In genomic region chr19:55279376-55279772, GRCh38 we compare ENCODE assay signal across 9 cellular contexts. TPM values are rescaled to one million over a fixed set of nuclear protein-coding genes. Genes with fewer than 3 reads are reported as not detected.
DNase-seq lines count a peak whose midpoint lies in the region; TF ChIP-seq lines count a peak whose summit lies in the region.
"Had no signal": no experiment of that assay in that cellular context is flagged by ENCODE, and none has a peak within 500 bp of the region (broad histone marks: within the 10 kb centered on the region; RNA-seq: fewer than 3 reads in every experiment).

No MANE protein-coding gene starts in this region.

- H3K4me2 ChIP-seq in OCI-LY1 (ENCODE audit: low read length) (peak overlapping the region; percentile 93), neural progenitor cell (peak overlapping the region; percentile 91)

- H3K27me3 ChIP-seq in OCI-LY1 (ENCODE audit: insufficient read depth, low read length) (no peaks in the 10 kb centered on the region), endocrine pancreas (ENCODE audit: control insufficient read depth, insufficient read depth, low read length) (no peaks in the 10 kb centered on the region), neural progenitor cell (no peaks in the 10 kb centered on the region)

- H3K4me1 ChIP-seq in OCI-LY1 (ENCODE audit: insufficient read depth, low read length, severe bottlenecking) (peaks cover 62% of the 10 kb centered on the region), endocrine pancreas (ENCODE audit: control insufficient read depth, insufficient read depth, low read length) (no peaks in the 10 kb centered on the region), neural progenitor cell (peaks cover 4% of the 10 kb centered on the region)

- no peaks in the 10 kb centered on the region for H3K9me2 ChIP-seq in OCI-LY1 (ENCODE audit: low read depth, low read length)

- peaks cover 10% of the 10 kb centered on the region for H3K36me3 Mint-ChIP-seq in neural progenitor cell

- peak overlapping the region; percentile 98 for H3K4me3 Mint-ChIP-seq in neural progenitor cell

- H2AFZ ChIP-seq in OCI-LY1 (ENCODE audit: low read length) (no peak overlapping the region), neural progenitor cell (replicated peaks) (peak overlapping the region; percentile 86)

- DNase-seq in neural progenitor cell (ENCODE audit: low spot score) (no peak), NCI-H146 treated with DMSO at 0.1 percent for 48 hours (lab: John Stamatoyannopoulos, UW; ENCODE audit: unreplicated experiment) (no peak), GM03348 (ENCODE audit: low spot score) (no peak)
- no peak for DNase-seq in stimulated activated CD4-positive, alpha-beta T cell treated with anti-CD3 and anti-CD28 coated beads, Interleukin-2, amount 100 ng/mL, for 48 hours
- DNase-seq in activated CD4-positive, alpha-beta T cell treated with anti-CD3 and anti-CD28 coated beads for 48 hours: no peak

- H3K9me3 Mint-ChIP-seq in neural progenitor cell: no peaks in the 10 kb centered on the region

- peaks cover 5% of the 10 kb centered on the region; the same call in 1 of the 2 replicates for H3F3A ChIP-seq in OCI-LY1 (ENCODE audit: insufficient read depth, low read length)
- H3F3A ChIP-seq in neural progenitor cell (ENCODE audit: low read depth): peaks cover 30% of the 10 kb centered on the region

- H3K27ac Mint-ChIP-seq in neural progenitor cell: peak overlapping the region; percentile 99

- no peaks in the 10 kb centered on the region for H3K79me2 ChIP-seq in OCI-LY1 (ENCODE audit: insufficient read depth, low read length)
- peaks cover 16% of the 10 kb centered on the region for H3K79me2 ChIP-seq in neural progenitor cell (ENCODE audit: low read depth)

- H4K20me1 ChIP-seq in OCI-LY1 (ENCODE audit: insufficient read depth, low read length) (no peaks in the 10 kb centered on the region), neural progenitor cell (ENCODE audit: low read depth) (peaks cover 3% of the 10 kb centered on the region)

- H3K9me3 ChIP-seq in OCI-LY1 (ENCODE audit: low read length) (no peaks in the 10 kb centered on the region), endocrine pancreas (ENCODE audit: control insufficient read depth, low read length) (no peaks in the 10 kb centered on the region), neural progenitor cell (ENCODE audit: low read depth) (no peaks in the 10 kb centered on the region)

- H3K9ac ChIP-seq in OCI-LY1 (ENCODE audit: low read length): peak overlapping the region; percentile 78
- peak overlapping the region; percentile 80 for H3K9ac ChIP-seq in endocrine pancreas (ENCODE audit: control insufficient read depth, insufficient read depth, low read length)
- H3K9ac ChIP-seq in neural progenitor cell: peak overlapping the region; percentile 57

- H3K4me3 ChIP-seq in OCI-LY1 (ENCODE audit: low read depth, low read length, poor library complexity, severe bottlenecking): peak overlapping the region; percentile 82
- H3K4me3 ChIP-seq in endocrine pancreas (ENCODE audit: control insufficient read depth, insufficient read depth, low read length): no peak overlapping the region
- H3K4me3 ChIP-seq in neural progenitor cell: peak overlapping the region; percentile 81

- peaks cover 39% of the 10 kb centered on the region for H3K4me1 Mint-ChIP-seq in neural progenitor cell

- TF ChIP-seq CTCF in C4-2B (conservative IDR thresholded peaks at IDR 0.05) (no peak), OCI-LY1 (IDR thresholded peaks at IDR 0.05; ENCODE audit: low read length) (no peak), neural progenitor cell (IDR thresholded peaks at IDR 0.05) (no peak)

- peak overlapping the region; percentile 68 for H3K27ac ChIP-seq in C4-2B
- H3K27ac ChIP-seq in OCI-LY1 (ENCODE audit: low read depth, low read length, poor library complexity, severe bottlenecking): peak overlapping the region; percentile 97
- peak overlapping the region; percentile 88 for H3K27ac ChIP-seq in neural progenitor cell

- H3K36me3 ChIP-seq in OCI-LY1 (ENCODE audit: insufficient read depth, low read length): peaks cover 7% of the 10 kb centered on the region; the same call in 1 of the 2 replicates
- no peaks in the 10 kb centered on the region for H3K36me3 ChIP-seq in endocrine pancreas (ENCODE audit: control insufficient read depth, insufficient read depth, low read length)
- H3K36me3 ChIP-seq in neural progenitor cell: no peaks in the 10 kb centered on the region

- peaks cover 8% of the 10 kb centered on the region for H3K27me3 Mint-ChIP-seq in neural progenitor cell (ENCODE audit: insufficient read depth, low read depth)

RNA-seq across cellular contexts. Expression of gene HSPBP1, which starts 0.5 kb away (rescaled TPM):
- 15.0 and 43.1 TPM in 2 replicates for total RNA-seq in neural progenitor cell (ENCODE audit: low replicate concordance)

RNA-seq across cellular contexts. Expression of gene BRSK1, which starts 4.4 kb away (rescaled TPM):
- 24.1 and 43.1 TPM in 2 replicates for total RNA-seq in neural progenitor cell (ENCODE audit: low replicate concordance)

RNA-seq across cellular contexts. Expression of gene PPP6R1, which starts 20.6 kb away (rescaled TPM):
- 13.1 and 40.4 TPM in 2 replicates for total RNA-seq in neural progenitor cell (ENCODE audit: low replicate concordance)

RNA-seq across cellular contexts. Expression of gene TMEM150B, which starts 45.8 kb away (rescaled TPM):
- total RNA-seq in neural progenitor cell (ENCODE audit: low replicate concordance): 0.62 TPM in 1 of 2 replicates, not detected in the other
- total RNA-seq: RPMI7951 had no signal

RNA-seq across cellular contexts. Expression of gene TMEM86B, which starts 50.8 kb away (rescaled TPM):
- total RNA-seq in neural progenitor cell (ENCODE audit: low replicate concordance): 1.4 and 3.3 TPM in 2 replicates
